18 cellular contexts compared by ENCODE assay signal in the genomic region with DNA sequence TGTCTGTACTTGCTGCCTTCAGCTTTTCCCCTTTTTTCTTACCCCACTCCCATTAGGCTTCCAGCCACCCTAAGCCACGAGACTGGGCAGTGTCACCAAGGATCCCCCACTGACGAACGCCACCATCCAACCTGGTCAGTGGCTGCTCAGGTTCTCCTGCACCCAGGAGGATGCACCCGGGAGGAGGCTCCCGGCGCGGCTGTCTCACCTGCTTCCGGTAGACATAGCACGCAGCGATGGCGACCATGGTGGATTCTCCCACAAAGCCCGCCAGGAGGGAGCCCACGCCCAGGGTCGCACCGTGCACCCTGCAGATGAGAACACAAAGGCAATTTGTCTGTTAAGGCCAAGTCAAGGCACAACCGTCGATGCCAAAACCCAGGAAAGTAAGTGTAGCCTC. TPM values are rescaled to one million over a fixed set of nuclear protein-coding genes. Genes with fewer than 3 reads are reported as not detected.
DNase-seq lines count a peak whose midpoint lies in the region; ATAC-seq and TF ChIP-seq lines count a peak whose summit lies in the region.
"Had no signal": no experiment of that assay in that cellular context is flagged by ENCODE, and none has a peak within 500 bp of the region (broad histone marks: within the 10 kb centered on the region; RNA-seq: fewer than 3 reads in every experiment).

No MANE protein-coding gene starts in this region.

- peaks cover 93% of the 10 kb centered on the region for H3K36me3 Mint-ChIP-seq in CD4-positive, alpha-beta T cell (ENCODE audit: low read depth)
- H3K36me3 Mint-ChIP-seq in T-cell = peaks cover 64% of the 10 kb centered on the region

- POLR2A ChIA-PET in CD4-positive, alpha-beta T cell (lab: Charles Lee) = no interaction called here
- POLR2A ChIA-PET in T-cell (lab: Charles Lee) = no interaction called here

- H3K4me1 Mint-ChIP-seq in CD4-positive, alpha-beta T cell (ENCODE audit: low read depth) = peaks cover 39% of the 10 kb centered on the region
- peaks cover 29 to 36% (median 30%) of the 10 kb centered on the region in 3 donors for H3K4me1 Mint-ChIP-seq in T-cell

- ATAC-seq in CD4-positive, alpha-beta T cell (ENCODE audit: poor library complexity) = no peak
- no peak for ATAC-seq in T-cell (replicated peaks in 1 of 4)
- ATAC-seq: gastrocnemius medialis had no signal

- H3K9me3 Mint-ChIP-seq in CD4-positive, alpha-beta T cell = no peaks in the 10 kb centered on the region
- H3K9me3 Mint-ChIP-seq in T-cell = no peaks in the 10 kb centered on the region
- H3K9me3 Mint-ChIP-seq: activated naive CD4-positive, alpha-beta T cell treated with anti-CD3 and anti-CD28 coated beads for 36 hours; neural crest cell had no signal

- peak overlapping the region; percentile 96 for H3K27ac Mint-ChIP-seq in CD4-positive, alpha-beta T cell
- H3K27ac Mint-ChIP-seq in T-cell = peak overlapping the region; percentile 77 to 84

- H3K4me3 Mint-ChIP-seq in CD4-positive, alpha-beta T cell = no peak overlapping the region
- H3K4me3 Mint-ChIP-seq in T-cell = no peak overlapping the region
- H3K4me3 Mint-ChIP-seq: activated naive CD4-positive, alpha-beta T cell treated with anti-CD3 and anti-CD28 coated beads for 36 hours; neural crest cell had no signal

- no peak overlapping the region for H3K27ac ChIP-seq in CD4-positive, alpha-beta T cell (ENCODE audit: low read depth, low read length)
- H3K27ac ChIP-seq: gastrocnemius medialis, parathyroid adenoma, spleen had no signal

- CTCF ChIA-PET in CD4-positive, alpha-beta T cell (lab: Charles Lee) = interaction anchor here (0.7 to 1.9 kb wide), 2 partner anchors 9 to 27 kb away, joined by 4 read pairs; no protein-coding TSS in a partner anchor
- CTCF ChIA-PET in T-cell (lab: Charles Lee) = no interaction called here

- TF ChIP-seq CTCF in CD4-positive, alpha-beta T cell (IDR thresholded peaks at IDR 0.05) = no peak

- peak; percentile 46 for DNase-seq in activated CD8-positive, alpha-beta memory T cell treated with anti-CD3 and anti-CD28 coated beads, Interleukin-2, amount 50 U/mL, for 48 hours
- no peak for DNase-seq in activated CD8-positive, alpha-beta memory T cell treated with anti-CD3 and anti-CD28 coated beads for 24 hours
- DNase-seq in CD4-positive, alpha-beta T cell = no peak
- peak in 1 of 34 experiments; percentile 11 for DNase-seq in T-cell
- peak; percentile 41 for DNase-seq in islet precursor cell
- DNase-seq in NCI-H128 (lab: John Stamatoyannopoulos, UW; ENCODE audit: unreplicated experiment) = no peak
- DNase-seq in NCI-H748 (lab: John Stamatoyannopoulos, UW; ENCODE audit: unreplicated experiment) = no peak
- no peak for DNase-seq in central memory CD4-positive, alpha-beta T cell
- DNase-seq: ACHN; activated CD4-positive, alpha-beta T cell treated with anti-CD3 and anti-CD28 coated beads, Interleukin-2, amount 50 U/mL, for 1 hour; activated naive CD4-positive, alpha-beta T cell treated with anti-CD3 and anti-CD28 coated beads for 36 hours; gastrocnemius medialis; NCI-H1105; NCI-H2029; NCI-H526; spleen had no signal

- no peaks in the 10 kb centered on the region for H3K9me3 ChIP-seq in CD4-positive, alpha-beta T cell (ENCODE audit: control insufficient read depth, low read length)
- H3K9me3 ChIP-seq: gastrocnemius medialis, spleen had no signal

- intact Hi-C loops in CD4-positive, alpha-beta T cell (cut with DNase I, micrococcal nuclease) = no loop called here

- no peaks in the 10 kb centered on the region for H3K27me3 Mint-ChIP-seq in CD4-positive, alpha-beta T cell
- no peaks in the 10 kb centered on the region for H3K27me3 Mint-ChIP-seq in T-cell

- no peaks in the 10 kb centered on the region for H3K27me3 ChIP-seq in CD4-positive, alpha-beta T cell (ENCODE audit: control insufficient read depth, insufficient read depth, low read length)
- H3K27me3 ChIP-seq: gastrocnemius medialis, spleen had no signal

RNA-seq across cellular contexts. Expression of a gene that starts 48.1 kb away (rescaled TPM):
- total RNA-seq in CD4-positive, alpha-beta T cell = 10 to 100 TPM; 69.4 to 77.0 TPM
- 10 to 100 TPM; 57.6 to 67.1 (median 61.2) TPM for total RNA-seq in T-cell

Comparison
In these comparisons a context has a peak if more than half of its experiments do, and no peak if none do; other contexts are left out.
1. DNase-seq: peak in activated CD8-positive, alpha-beta memory T cell treated with anti-CD3 and anti-CD28 coated beads, Interleukin-2, amount 50 U/mL, for 48 hours (single experiment) and islet precursor cell (single experiment); none in activated CD8-positive, alpha-beta memory T cell treated with anti-CD3 and anti-CD28 coated beads for 24 hours (single experiment), CD4-positive, alpha-beta T cell (0 of 10), NCI-H128 (single experiment), NCI-H748 (single experiment) and central memory CD4-positive, alpha-beta T cell (single experiment).